In genomic region chr3:963755-964154, GRCh38 we compare ENCODE assay signal across 20 cellular contexts.
"Had no signal": no experiment of that assay in that cellular context is flagged by ENCODE, and none has a peak within 500 bp of the region (broad histone marks: within the 10 kb centered on the region; RNA-seq: fewer than 3 reads in every experiment).

No MANE protein-coding gene starts in this region.

- DNase-seq: IMR-90, Karpas-422, KG1, MM.1S, NCI-H1092 treated with DMSO at 0.1 percent for 48 hours, NCI-H1436, NCI-H187, NCI-H2029, NCI-H2081 treated with DMSO at 0.1 percent for 48 hours, NCI-H2171, NCI-H226, NCI-H446, NCI-H510A, NCI-H748 treated with DMSO at 0.1 percent for 48 hours, PC-3, SHP77, SK-N-SH had no signal

- H3K9ac ChIP-seq: SK-N-SH had no signal

- H3K4me2 ChIP-seq: SK-N-SH had no signal

- ATAC-seq: HepG2, Panc1, PC-3 had no signal

- H3K27ac ChIP-seq: RWPE1 had no signal
